In the genomic region with DNA sequence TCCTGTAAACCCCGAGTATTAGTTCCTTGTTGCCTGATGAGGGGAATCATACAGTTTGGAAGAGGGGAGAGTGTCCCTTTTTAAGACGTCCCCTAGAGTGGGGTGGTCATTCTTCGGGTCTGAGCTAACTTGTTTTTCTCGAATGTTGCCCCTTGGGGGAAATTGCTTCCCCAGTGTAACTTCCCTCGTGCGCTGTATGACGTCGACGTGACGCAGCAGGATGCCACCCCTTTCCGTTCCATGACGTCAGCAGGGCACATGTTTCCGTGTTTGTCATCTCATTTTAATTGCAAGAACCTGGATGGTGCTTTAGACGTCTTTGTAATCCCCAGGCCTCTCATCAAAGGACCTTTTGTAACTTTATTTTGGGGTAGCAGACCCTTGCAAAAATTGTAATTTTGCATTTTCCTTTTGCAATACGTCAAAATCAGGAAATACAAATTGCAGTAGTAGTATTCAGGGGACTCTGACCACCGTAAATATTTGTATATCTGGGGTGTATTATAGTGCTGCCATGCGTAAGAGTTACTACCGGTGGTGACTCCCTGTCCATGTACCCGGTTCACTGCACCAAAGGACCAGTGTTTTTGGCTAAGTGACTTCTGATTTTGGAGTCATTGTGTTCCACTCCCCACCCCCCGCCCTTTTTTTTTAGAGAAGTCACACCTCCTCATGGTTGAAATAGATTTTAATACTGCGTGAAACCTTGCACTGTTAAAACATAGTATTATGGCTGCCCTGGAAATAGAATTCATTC, we compare ENCODE assay signal across 8 cellular contexts. TPM values are rescaled to one million over a fixed set of nuclear protein-coding genes. Genes with fewer than 3 reads are reported as not detected.
DNase-seq lines count a peak whose midpoint lies in the region; ATAC-seq and TF ChIP-seq lines count a peak whose summit lies in the region.

No MANE protein-coding gene starts in this region.

- H3K9me3 Mint-ChIP-seq in CD4-positive, alpha-beta T cell = no peaks in the 10 kb centered on the region
- H3K9me3 Mint-ChIP-seq in T-cell (no peaks in the 10 kb centered on the region), progenitor cell of endocrine pancreas (ENCODE audit: low read depth) (no peaks in the 10 kb centered on the region)

- ATAC-seq in CD4-positive, alpha-beta T cell (ENCODE audit: poor library complexity) = peak; percentile 39
- ATAC-seq in GM21515 (IDR thresholded peaks at IDR 0.05; ENCODE audit: unreplicated experiment) (peak; percentile 26), T-cell (replicated peaks in 1 of 4) (peak; percentile 5 to 53 (median 11)), heart left ventricle (peak; percentile 21 to 79 (median 22))

- CTCF ChIA-PET in CD4-positive, alpha-beta T cell (lab: Charles Lee) = interaction anchor here (1.5 kb wide), 1 partner anchor 30 kb away, joined by 5 read pairs; no protein-coding TSS in a partner anchor
- CTCF ChIA-PET in T-cell (lab: Charles Lee) = interaction anchor here in 1 of 2 donors (1.3 kb wide), 1 partner anchor 519 kb away, joined by 3 read pairs; no protein-coding TSS in a partner anchor

- POLR2A ChIA-PET in CD4-positive, alpha-beta T cell (lab: Charles Lee) = interaction anchor here (0.7 to 1.5 kb wide), 10 partner anchors 29 to 1225 kb away, joined by 3 to 10 read pairs (median 3); a partner anchor contains a TSS
- POLR2A ChIA-PET in T-cell (lab: Charles Lee) = interaction anchor here (0.6 to 1.0 kb wide), 3 partner anchors 29 to 71 kb away, joined by 3 to 9 read pairs (median 3); no protein-coding TSS in a partner anchor

- peak overlapping the region; percentile 57 to 94 (median 80) for H3K4me3 ChIP-seq in heart left ventricle
- peak overlapping the region; percentile 56 for H3K4me3 ChIP-seq in urinary bladder (ENCODE audit: low read depth, low read length)

- peaks cover 0 to 54% (median 22%) of the 10 kb centered on the region in 12 donors for H3K4me1 ChIP-seq in heart left ventricle
- no peaks in the 10 kb centered on the region for H3K4me1 ChIP-seq in urinary bladder (ENCODE audit: insufficient read depth)

- no peak for TF ChIP-seq CTCF in CD4-positive, alpha-beta T cell (IDR thresholded peaks at IDR 0.05)
- TF ChIP-seq CTCF in heart left ventricle (IDR thresholded peaks at IDR 0.05) (no peak), progenitor cell of endocrine pancreas (IDR thresholded peaks at IDR 0.05; ENCODE audit: unreplicated experiment) (no peak)

- H3K36me3 Mint-ChIP-seq in CD4-positive, alpha-beta T cell (ENCODE audit: low read depth) = peaks cover 45% of the 10 kb centered on the region
- H3K36me3 Mint-ChIP-seq in T-cell = peaks cover 23% of the 10 kb centered on the region
- H3K36me3 Mint-ChIP-seq in progenitor cell of endocrine pancreas (ENCODE audit: insufficient read depth) = no peaks in the 10 kb centered on the region

- no peaks in the 10 kb centered on the region for H3K9me3 ChIP-seq in CD4-positive, alpha-beta T cell (ENCODE audit: control insufficient read depth, low read length)
- H3K9me3 ChIP-seq in KOPT-K1 (ENCODE audit: insufficient read depth, low read length, poor library complexity, severe bottlenecking) = no peaks in the 10 kb centered on the region
- no peaks in the 10 kb centered on the region for H3K9me3 ChIP-seq in heart left ventricle

- peak overlapping the region; percentile 97 for H3K4me3 Mint-ChIP-seq in CD4-positive, alpha-beta T cell
- peak overlapping the region; percentile 96 to 99 (median 98) for H3K4me3 Mint-ChIP-seq in T-cell
- peak overlapping the region; percentile 97 for H3K4me3 Mint-ChIP-seq in progenitor cell of endocrine pancreas (ENCODE audit: low read depth)

- peaks cover 6% of the 10 kb centered on the region for H3K27me3 Mint-ChIP-seq in CD4-positive, alpha-beta T cell
- H3K27me3 Mint-ChIP-seq in T-cell (peaks cover 0 to 1% of the 10 kb centered on the region in 2 donors), progenitor cell of endocrine pancreas (no peaks in the 10 kb centered on the region)

- H3K27ac ChIP-seq in CD4-positive, alpha-beta T cell (ENCODE audit: low read depth, low read length) = peak overlapping the region; percentile 96
- H3K27ac ChIP-seq in KOPT-K1 (ENCODE audit: low read depth, low read length, poor library complexity, severe bottlenecking) (peak overlapping the region; percentile 86), adipose tissue (ENCODE audit: low read depth, low read length) (peak overlapping the region; percentile 55), heart left ventricle (peak overlapping the region; percentile 85 to 99 (median 94)), urinary bladder (ENCODE audit: low read depth) (peak overlapping the region; percentile 80)

- 23 to 26% (median 26%) methylated on average over 21 of the region's 21 CpGs for WGBS in adipose tissue, 3 donors
- 28 to 31% (median 29%) methylated on average over 21 of the region's 21 CpGs for WGBS in heart left ventricle, 4 donors
- 28% methylated on average over 21 of the region's 21 CpGs for WGBS in urinary bladder

- DNase-seq in CD4-positive, alpha-beta T cell = peak; percentile 65 to 97 (median 81)
- DNase-seq in T-cell = peak; percentile 48 to 98 (median 95)
- DNase-seq in heart left ventricle = peak; percentile 79 to 90 (median 81)
- DNase-seq in progenitor cell of endocrine pancreas (ENCODE audit: low spot score, unreplicated experiment) = peak; percentile 37

- peak overlapping the region; percentile 100 for H3K27ac Mint-ChIP-seq in CD4-positive, alpha-beta T cell
- H3K27ac Mint-ChIP-seq in T-cell (peak overlapping the region; percentile 96 to 100), progenitor cell of endocrine pancreas (peak overlapping the region; percentile 99)

- peaks cover 63% of the 10 kb centered on the region for H3K4me1 Mint-ChIP-seq in CD4-positive, alpha-beta T cell (ENCODE audit: low read depth)
- H3K4me1 Mint-ChIP-seq in T-cell (peaks cover 53 to 62% (median 61%) of the 10 kb centered on the region in 3 donors), progenitor cell of endocrine pancreas (ENCODE audit: low read depth) (peaks cover 6% of the 10 kb centered on the region)

- intact Hi-C loops in CD4-positive, alpha-beta T cell (cut with DNase I, micrococcal nuclease) = loop anchor here (1.0 to 10.0 kb wide), 9 partner anchors 29 to 1859 kb away; a partner anchor contains a TSS
- intact Hi-C loops in heart left ventricle (cut with DNase I) = loop anchor here in 9 of 10 donors (2.0 to 10.0 kb wide), 9 partner anchors 66 to 514 kb away; a partner anchor contains a TSS

- TF ChIP-seq POLR2A in heart left ventricle (IDR thresholded peaks at IDR 0.05) = no peak

- peaks cover 3% of the 10 kb centered on the region for H3K36me3 ChIP-seq in KOPT-K1 (ENCODE audit: insufficient read depth, low read length)
- H3K36me3 ChIP-seq in heart left ventricle = peaks cover 0 to 18% (median 9%) of the 10 kb centered on the region in 9 donors
- H3K36me3 ChIP-seq in urinary bladder (ENCODE audit: insufficient read depth) = no peaks in the 10 kb centered on the region

- no peaks in the 10 kb centered on the region for H3K27me3 ChIP-seq in CD4-positive, alpha-beta T cell (ENCODE audit: control insufficient read depth, insufficient read depth, low read length)
- H3K27me3 ChIP-seq in heart left ventricle = no peaks in the 10 kb centered on the region

RNA-seq across cellular contexts. Expression of a gene that starts 0.7 kb away (rescaled TPM):
- total RNA-seq in CD4-positive, alpha-beta T cell = 10 to 100 TPM; 29.2 to 32.8 TPM
- total RNA-seq in T-cell (10 to 100 TPM; 28.4 to 45.2 (median 37.4) TPM), heart left ventricle (10 to 100 TPM; 55.1 to 75.1 (median 64.4) TPM), progenitor cell of endocrine pancreas (37.1 and 37.6 TPM in 2 replicates), urinary bladder (40.6 TPM)
- polyA plus RNA-seq in adipose tissue (10 to 100 TPM; 11.1 to 23.9 (median 20.6) TPM), heart left ventricle (10 to 100 TPM; 22.2 to 46.2 TPM), urinary bladder (37.0 TPM)

RNA-seq across cellular contexts. Expression of a gene that starts 1.1 kb away (rescaled TPM):
- 1 to 10 TPM; 2.6 to 3.0 TPM for total RNA-seq in CD4-positive, alpha-beta T cell
- total RNA-seq in T-cell = 1 to 10 TPM; 1.1 to 6.7 (median 1.5) TPM
- 10 to 100 TPM in 1 of 3 donors, 1 to 10 TPM in 2; 2.8 to 19.8 (median 9.4) TPM for polyA plus RNA-seq in adipose tissue
- 1 to 10 TPM; 2.0 to 6.0 (median 4.1) TPM for total RNA-seq in heart left ventricle
- 1 to 10 TPM; 1.3 to 4.0 TPM for polyA plus RNA-seq in heart left ventricle
- 5.0 and 5.4 TPM in 2 replicates for total RNA-seq in progenitor cell of endocrine pancreas
- 1.3 TPM for total RNA-seq in urinary bladder
- polyA plus RNA-seq in urinary bladder = 1.7 TPM

Comparison
In these comparisons a context has a peak if more than half of its experiments do, and no peak if none do; other contexts are left out.
1. Peak in every context shown above with its lines: DNase-seq, ATAC-seq, H3K4me3 ChIP-seq and H3K27ac ChIP-seq.
2. DNase-seq: peak in every context shown above with its lines; median percentile 95 in T-cell; 81 in CD4-positive, alpha-beta T cell; 81 in heart left ventricle; 37 in progenitor cell of endocrine pancreas.